ENCODE assay signal across 15 cellular contexts in the genomic region with DNA sequence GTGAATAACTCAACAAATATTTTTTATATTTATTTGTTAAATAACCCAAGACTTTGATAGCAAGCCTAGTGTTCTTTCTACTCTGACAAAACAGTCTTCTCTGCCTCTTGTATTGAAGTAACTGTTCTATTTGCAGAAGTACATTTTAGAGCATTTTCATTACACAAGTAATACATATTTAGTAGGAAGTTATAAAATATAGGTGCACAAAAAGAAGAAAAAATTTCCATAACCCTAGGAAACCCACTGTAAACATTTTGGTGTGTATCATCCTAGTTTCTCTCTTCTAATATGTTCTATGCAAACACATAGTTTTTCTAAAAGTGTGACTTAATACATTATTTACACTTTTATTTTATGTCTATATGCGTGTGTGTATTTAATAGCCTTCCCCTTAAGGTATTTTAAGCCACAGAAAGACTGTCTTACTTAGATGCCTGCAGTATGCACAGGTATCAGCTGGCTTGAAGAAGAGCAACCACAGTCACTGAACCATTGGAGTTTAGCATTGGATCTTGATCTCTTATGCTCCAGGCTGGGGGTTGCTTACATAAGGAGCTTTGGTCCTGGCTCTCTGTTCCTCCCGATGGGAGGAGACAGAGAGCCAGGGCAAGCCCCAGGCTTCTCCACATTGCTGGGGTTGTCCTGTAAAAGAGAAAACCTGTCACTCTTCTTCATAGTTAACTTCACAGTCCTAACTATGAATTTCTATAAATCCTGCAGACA. TPM values are rescaled to one million over a fixed set of nuclear protein-coding genes. Genes with fewer than 3 reads are reported as not detected.
DNase-seq lines count a peak whose midpoint lies in the region; ATAC-seq and TF ChIP-seq lines count a peak whose summit lies in the region.
"Had no signal": no experiment of that assay in that cellular context is flagged by ENCODE, and none has a peak within 500 bp of the region (broad histone marks: within the 10 kb centered on the region; RNA-seq: fewer than 3 reads in every experiment).

No MANE protein-coding gene starts in this region.

- H3K36me3 ChIP-seq in colonic mucosa (no peaks in the 10 kb centered on the region), skeletal muscle tissue (ENCODE audit: control insufficient read depth in 3 of 3, insufficient read depth in 3 of 3, low read length in 3 of 3) (peaks cover 19 to 45% (median 34%) of the 10 kb centered on the region in 3 donors)

- H3K9me3 ChIP-seq in colonic mucosa (no peaks in the 10 kb centered on the region), skeletal muscle tissue (ENCODE audit: control insufficient read depth in 3 of 3, low read length in 3 of 3) (no peaks in the 10 kb centered on the region)

- H3K27ac ChIP-seq in colonic mucosa (no peak overlapping the region), layer of hippocampus (ENCODE audit: low read depth, low read length) (peak overlapping the region; percentile 42), skeletal muscle tissue (ENCODE audit: low read depth, low read length) (peak overlapping the region; percentile 16)

- no peaks in the 10 kb centered on the region for H3K27me3 ChIP-seq in colonic mucosa
- H3K27me3 ChIP-seq in layer of hippocampus (ENCODE audit: control insufficient read depth, insufficient read depth, low read length) = no peaks in the 10 kb centered on the region
- H3K27me3 ChIP-seq in skeletal muscle tissue (ENCODE audit: control insufficient read depth in 3 of 3, insufficient read depth in 3 of 3, low read length in 3 of 3) = no peaks in the 10 kb centered on the region

- intact Hi-C loops in colonic mucosa (cut with DNase I) = no loop called here

- DNase-seq in colonic mucosa (no peak), AG20443 (ENCODE audit: low spot score) (no peak)
- DNase-seq in activated T-cell treated with anti-CD3 and anti-CD28 coated beads, Interleukin-2, amount 50 U/mL, for 1 hour = no peak
- DNase-seq: activated CD4-positive, alpha-beta T cell treated with anti-CD3 and anti-CD28 coated beads, Interleukin-2, amount 50 U/mL, for 1 hour; CD4-positive, alpha-beta T cell; Karpas-422; NCI-H1930; retina; T-cell had no signal

- ATAC-seq in HG03571 (IDR thresholded peaks at IDR 0.05; ENCODE audit: unreplicated experiment) (no peak), GM18909 (IDR thresholded peaks at IDR 0.05; ENCODE audit: poor library complexity, unreplicated experiment) (no peak)
- ATAC-seq: activated T-helper 17 cell treated with anti-CD3 and anti-CD28 coated beads, Interleukin-2, amount 50 U/mL, for 72 hours; T-cell had no signal

- peak; percentile 20; the same call in 1 of the 2 replicates for TF ChIP-seq CTCF in LNCAP (IDR thresholded peaks at IDR 0.05)
- TF ChIP-seq CTCF in colonic mucosa (IDR thresholded peaks at IDR 0.05) = no peak

- H3K9ac ChIP-seq in colonic mucosa (ENCODE audit: low read depth in 2 of 2, low read length in 2 of 2) (no peak overlapping the region), skeletal muscle tissue (ENCODE audit: low read depth in 1 of 3, low read length in 3 of 3) (no peak overlapping the region)

- H3K4me3 ChIP-seq in colonic mucosa = peak overlapping the region; percentile 36
- peak overlapping the region; percentile 4 to 57 (median 27) for H3K4me3 ChIP-seq in skeletal muscle tissue (ENCODE audit: low read length in 3 of 3)

- H3K4me1 ChIP-seq in colonic mucosa (no peaks in the 10 kb centered on the region), skeletal muscle tissue (ENCODE audit: control insufficient read depth in 3 of 3, insufficient read depth in 3 of 3, low read length in 3 of 3) (peaks cover 0 to 22% (median 15%) of the 10 kb centered on the region in 3 donors)

RNA-seq across cellular contexts. Expression of a gene that starts 3.8 kb away (rescaled TPM):
- 100 to 1,000 TPM; 171 to 687 TPM for total RNA-seq in colonic mucosa
- total RNA-seq in skeletal muscle tissue = 179 TPM
- total RNA-seq: activated T-helper 17 cell treated with anti-CD3 and anti-CD28 coated beads, Interleukin-2, amount 50 U/mL, for 72 hours had no signal

RNA-seq across cellular contexts. Expression of a gene that starts 51.3 kb away (rescaled TPM):
- under 1 TPM in 1 of 2 donors, not detected in 1; 0.27 TPM for total RNA-seq in colonic mucosa
- 1.6 TPM for total RNA-seq in skeletal muscle tissue
